In the genomic region with DNA sequence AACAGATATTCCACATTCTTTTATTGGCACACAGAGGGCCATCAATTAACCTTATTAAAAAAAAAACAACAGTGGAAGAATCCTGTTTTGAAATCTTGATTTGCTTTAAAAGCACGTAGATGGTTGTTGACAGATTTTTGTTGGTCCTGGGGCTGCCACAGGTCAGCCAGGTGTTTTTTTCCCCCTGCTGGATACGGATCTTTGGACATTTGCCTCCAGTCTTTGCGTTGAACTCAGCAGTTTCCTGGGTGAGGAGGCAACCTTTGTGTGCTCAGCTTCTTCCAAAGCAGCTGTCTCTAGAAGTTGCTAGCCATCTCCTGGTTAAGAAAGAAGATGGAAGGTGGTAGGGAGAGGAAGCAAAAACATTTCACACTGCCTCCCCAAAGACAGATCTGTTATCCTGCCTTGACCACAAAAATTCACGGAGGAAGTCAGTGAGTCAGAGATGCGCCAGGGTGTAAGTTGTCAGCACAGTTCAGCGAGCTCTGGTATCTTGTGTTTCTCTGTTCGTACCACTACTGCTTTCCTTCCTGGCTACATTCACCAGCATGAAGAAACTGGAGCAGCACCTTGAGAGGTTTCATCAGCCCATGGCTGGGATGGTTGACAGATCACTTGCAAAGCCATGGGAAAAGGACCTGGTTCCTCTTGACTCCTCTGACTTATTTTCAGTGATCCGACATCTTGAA, we compare ENCODE assay signal across 9 cellular contexts.
DNase-seq lines count a peak whose midpoint lies in the region; ATAC-seq and TF ChIP-seq lines count a peak whose summit lies in the region.
"Had no signal": no experiment of that assay in that cellular context is flagged by ENCODE, and none has a peak within 500 bp of the region (broad histone marks: within the 10 kb centered on the region; RNA-seq: fewer than 3 reads in every experiment).

No MANE protein-coding gene starts in this region.

- H3K4me3 ChIP-seq in lower lobe of right lung (no peak overlapping the region), Peyer's patch (no peak overlapping the region)

- DNase-seq in EH (ENCODE audit: low read depth) = peak; percentile 93
- no peak for DNase-seq in H9
- DNase-seq in NOMO-1 treated with dmso at 0.1 percent for 144 hours (lab: John Stamatoyannopoulos, UW; ENCODE audit: unreplicated experiment) = peak; percentile 81
- peak; percentile 37 for DNase-seq in activated T-helper 2 cell treated with anti-CD3 and anti-CD28 coated beads, Interferon-gamma antibody, Interleukin-2, Interleukin-4, amounts not matched to agents 10 μg/mL and 5 μg/mL and 100 μg/mL, durations not matched to agents 14 hours and 24 hours and 36 hours (ENCODE audit: low spot score)
- no peak for DNase-seq in lower lobe of right lung
- DNase-seq in Peyer's patch = no peak
- DNase-seq in Calu3 = no peak

- no peak overlapping the region for H3K4me3 Mint-ChIP-seq in H9
- H3K4me3 Mint-ChIP-seq in activated T-helper 2 cell treated with anti-CD3 and anti-CD28 coated beads, Interferon-gamma antibody, Interleukin-2, Interleukin-4, amounts not matched to agents 10 μg/mL and 5 μg/mL and 100 μg/mL, durations not matched to agents 14 hours and 24 hours and 36 hours (ENCODE audit: low read depth) = peak overlapping the region; percentile 26
- no peak overlapping the region for H3K4me3 Mint-ChIP-seq in Calu3 (ENCODE audit: low read depth, unreplicated experiment)

- H2BK120ac ChIP-seq in H9 (ENCODE audit: low read depth, low read length, poor library complexity, severe bottlenecking) = no peak overlapping the region

- no peak overlapping the region for H4K8ac ChIP-seq in H9 (replicated peaks; ENCODE audit: insufficient read length, low read depth, low read length)

- H3K18ac ChIP-seq in H9 (ENCODE audit: insufficient read length, low read depth, low read length) = no peak overlapping the region

- ATAC-seq in lower lobe of right lung (peak; percentile 66 to 74), GM19324 (IDR thresholded peaks at IDR 0.05; ENCODE audit: low FRiP score, unreplicated experiment) (no peak)

- H3K27me3 Mint-ChIP-seq in H9 (ENCODE audit: low read depth) (no peaks in the 10 kb centered on the region), Calu3 (ENCODE audit: unreplicated experiment) (no peaks in the 10 kb centered on the region)
- no peaks in the 10 kb centered on the region for H3K27me3 Mint-ChIP-seq in activated T-helper 2 cell treated with anti-CD3 and anti-CD28 coated beads, Interferon-gamma antibody, Interleukin-2, Interleukin-4, amounts not matched to agents 10 μg/mL and 5 μg/mL and 100 μg/mL, durations not matched to agents 14 hours and 24 hours and 36 hours (ENCODE audit: low read depth)

- peaks cover 13% of the 10 kb centered on the region for H3K4me1 ChIP-seq in H9 (ENCODE audit: insufficient read depth, low read length)
- H3K4me1 ChIP-seq in lower lobe of right lung = peaks cover 69% of the 10 kb centered on the region
- H3K4me1 ChIP-seq in Peyer's patch = peaks cover 0 to 19% (median 7%) of the 10 kb centered on the region in 4 donors

- H3K4me1 Mint-ChIP-seq in H9 = peaks cover 28 to 31% of the 10 kb centered on the region in 2 experiments
- peaks cover 53% of the 10 kb centered on the region for H3K4me1 Mint-ChIP-seq in activated T-helper 2 cell treated with anti-CD3 and anti-CD28 coated beads, Interferon-gamma antibody, Interleukin-2, Interleukin-4, amounts not matched to agents 10 μg/mL and 5 μg/mL and 100 μg/mL, durations not matched to agents 14 hours and 24 hours and 36 hours (ENCODE audit: low read depth)
- H3K4me1 Mint-ChIP-seq in Calu3 (ENCODE audit: low read depth, unreplicated experiment) = peaks cover 26% of the 10 kb centered on the region

- H3K36me3 ChIP-seq in lower lobe of right lung (no peaks in the 10 kb centered on the region), Peyer's patch (no peaks in the 10 kb centered on the region)

- no peak overlapping the region for H3K4me2 ChIP-seq in H9 (ENCODE audit: insufficient read depth, insufficient read length, low read length)
- H3K4me2 ChIP-seq: KMS-11 had no signal

- H2BK15ac ChIP-seq in H9 (ENCODE audit: low read depth, low read length) = no peak overlapping the region

- H3K9ac ChIP-seq in H9 (ENCODE audit: extremely low read depth, insufficient read length, low read length) = no peak overlapping the region
- H3K9ac ChIP-seq: KMS-11 had no signal

- H3K36me3 Mint-ChIP-seq in H9 (ENCODE audit: insufficient read depth in 1 of 3, low read depth in 3 of 3) (no peaks in the 10 kb centered on the region), Calu3 (ENCODE audit: insufficient read depth, unreplicated experiment) (peaks cover 5% of the 10 kb centered on the region)
- peaks cover 7% of the 10 kb centered on the region for H3K36me3 Mint-ChIP-seq in activated T-helper 2 cell treated with anti-CD3 and anti-CD28 coated beads, Interferon-gamma antibody, Interleukin-2, Interleukin-4, amounts not matched to agents 10 μg/mL and 5 μg/mL and 100 μg/mL, durations not matched to agents 14 hours and 24 hours and 36 hours (ENCODE audit: low read depth)

- H2AFZ ChIP-seq in H9 (ENCODE audit: low read length) = no peak overlapping the region

- WGBS in H9 (ENCODE audit: extremely low coverage, insufficient read length, low lambda C conversion rate) = no CpG with 5 or more reads among the region's 8 CpGs

- H4K91ac ChIP-seq in H9 (ENCODE audit: insufficient read length, low read depth, low read length) = no peak overlapping the region

- H3K9me3 Mint-ChIP-seq in H9 (no peaks in the 10 kb centered on the region), Calu3 (ENCODE audit: low read depth, unreplicated experiment) (no peaks in the 10 kb centered on the region)
- H3K9me3 Mint-ChIP-seq in activated T-helper 2 cell treated with anti-CD3 and anti-CD28 coated beads, Interferon-gamma antibody, Interleukin-2, Interleukin-4, amounts not matched to agents 10 μg/mL and 5 μg/mL and 100 μg/mL, durations not matched to agents 14 hours and 24 hours and 36 hours = no peaks in the 10 kb centered on the region

- H3K14ac ChIP-seq in H9 (ENCODE audit: insufficient read depth, low read length) = no peak overlapping the region

- CTCF ChIA-PET in Calu3 (lab: Charles Lee) = no interaction called here

- no peaks in the 10 kb centered on the region for H3K79me1 ChIP-seq in H9 (ENCODE audit: insufficient read depth, low read depth, low read length, poor library complexity, severe bottlenecking)

- H3T11ph ChIP-seq in H9 (ENCODE audit: low read length) = no peak overlapping the region

- H3K9me3 ChIP-seq in H9 (ENCODE audit: control insufficient read depth, low read depth, low read length) (no peaks in the 10 kb centered on the region), lower lobe of right lung (no peaks in the 10 kb centered on the region), Peyer's patch (no peaks in the 10 kb centered on the region)

- H3K27ac Mint-ChIP-seq in H9 (peak overlapping the region in 1 of 3 experiments; percentile 32; a peak in 2 of 7 replicates), Calu3 (ENCODE audit: unreplicated experiment) (no peak overlapping the region)
- H3K27ac Mint-ChIP-seq in activated T-helper 2 cell treated with anti-CD3 and anti-CD28 coated beads, Interferon-gamma antibody, Interleukin-2, Interleukin-4, amounts not matched to agents 10 μg/mL and 5 μg/mL and 100 μg/mL, durations not matched to agents 14 hours and 24 hours and 36 hours = peak overlapping the region; percentile 84

- no peak overlapping the region for H3K56ac ChIP-seq in H9 (ENCODE audit: insufficient read length, low read depth, low read length)

- intact Hi-C loops in activated T-helper 2 cell treated with anti-CD3 and anti-CD28 coated beads, Interferon-gamma antibody, Interleukin-2, Interleukin-4, amounts not matched to agents 10 μg/mL and 5 μg/mL and 100 μg/mL, durations not matched to agents 14 hours and 24 hours and 36 hours (cut with micrococcal nuclease) = loop anchor here (2.0 kb wide), 1 partner anchor 31 kb away; no protein-coding TSS in a partner anchor
- intact Hi-C loops in lower lobe of right lung (cut with DNase I) = no loop called here
- intact Hi-C loops in Calu3 (cut with micrococcal nuclease; ENCODE audit: unreplicated experiment) = no loop called here

- H4K5ac ChIP-seq in H9 (ENCODE audit: insufficient read length, low read depth, low read length) = no peak overlapping the region

- H4K20me1 ChIP-seq in H9 (ENCODE audit: control insufficient read depth, insufficient read depth, insufficient read length) = no peaks in the 10 kb centered on the region

- H2BK12ac ChIP-seq in H9 (ENCODE audit: insufficient read length, low read depth, low read length) = no peak overlapping the region

- no peak overlapping the region for H3K23ac ChIP-seq in H9 (ENCODE audit: insufficient read length, low read depth, low read length)

- H3K79me2 ChIP-seq in H9 (ENCODE audit: insufficient read depth, low read length) = no peaks in the 10 kb centered on the region

- H3K27me3 ChIP-seq in H9 (ENCODE audit: insufficient read depth, low read length) (no peaks in the 10 kb centered on the region), lower lobe of right lung (ENCODE audit: low read depth) (no peaks in the 10 kb centered on the region), Peyer's patch (no peaks in the 10 kb centered on the region)

- H2BK20ac ChIP-seq in H9 (ENCODE audit: low read depth, low read length, poor library complexity, severe bottlenecking) = no peak overlapping the region

- no peak for TF ChIP-seq POLR2A in Peyer's patch (IDR thresholded peaks at IDR 0.05)

- peak overlapping the region; percentile 64 for H2BK5ac ChIP-seq in H9 (ENCODE audit: insufficient read length, low read length)

- H3K23me2 ChIP-seq in H9 (ENCODE audit: insufficient read length, low read depth, low read length, poor library complexity, severe bottlenecking) = no peaks in the 10 kb centered on the region

- no peak overlapping the region for H3K27ac ChIP-seq in H9 (ENCODE audit: insufficient read length, low read depth, low read length)
- peak overlapping the region; percentile 15 for H3K27ac ChIP-seq in lower lobe of right lung
- peak overlapping the region in 2 of 4 donors; percentile 19 to 37 for H3K27ac ChIP-seq in Peyer's patch
- H3K27ac ChIP-seq: KMS-11 had no signal

- BruUV-seq in Calu3 (replicated peaks; lab: Mats Ljungman, UMichigan) = no TSS peak

- no peak overlapping the region for H3K4ac ChIP-seq in H9 (ENCODE audit: low read depth, low read length)

- H2AK5ac ChIP-seq in H9 (ENCODE audit: insufficient read length, low read length) = no peak overlapping the region

- TF ChIP-seq CTCF in H9 (conservative IDR thresholded peaks at IDR 0.05) (no peak), lower lobe of right lung (IDR thresholded peaks at IDR 0.05) (no peak), Peyer's patch (IDR thresholded peaks at IDR 0.05) (no peak), Calu3 (IDR thresholded peaks at IDR 0.05; ENCODE audit: unreplicated experiment) (no peak)

Comparison
In these comparisons a context has a peak if more than half of its experiments do, and no peak if none do; other contexts are left out.
1. DNase-seq: peak in EH (single experiment), NOMO-1 treated with dmso at 0.1 percent for 144 hours (single experiment) and activated T-helper 2 cell treated with anti-CD3 and anti-CD28 coated beads, Interferon-gamma antibody, Interleukin-2, Interleukin-4, amounts not matched to agents 10 μg/mL and 5 μg/mL and 100 μg/mL, durations not matched to agents 14 hours and 24 hours and 36 hours (single experiment); none in H9 (single experiment), lower lobe of right lung (single experiment), Peyer's patch (0 of 3) and Calu3 (single experiment).